In the genomic region with DNA sequence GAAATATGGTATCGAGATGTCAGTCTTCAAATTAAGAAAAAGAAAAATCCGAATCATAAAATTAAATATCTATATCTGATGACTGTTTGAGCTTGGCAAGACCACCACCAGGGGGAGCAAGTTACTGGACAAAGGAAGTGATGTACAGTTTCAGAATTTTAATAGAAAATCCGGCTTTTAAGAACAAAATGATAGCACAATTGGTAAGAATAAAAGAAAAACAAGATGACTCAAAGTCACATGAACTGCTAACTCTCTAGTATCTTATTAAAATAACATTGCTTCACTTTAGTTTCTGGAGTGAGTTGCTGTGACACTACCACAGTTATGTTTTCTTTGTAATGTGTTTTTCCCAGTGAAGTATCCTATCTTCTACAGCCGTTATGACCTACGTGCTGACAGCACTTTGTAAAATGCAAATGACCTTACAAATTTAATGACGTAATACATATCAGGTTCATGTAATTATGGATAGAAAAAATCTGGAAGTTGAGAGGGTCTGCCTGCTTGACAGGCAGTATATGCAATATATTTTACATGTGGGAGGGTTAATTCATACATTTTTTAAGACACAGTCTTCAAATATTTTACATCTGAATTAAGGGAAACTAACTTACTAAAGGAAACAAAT, we compare ENCODE assay signal across 8 cellular contexts.
DNase-seq lines count a peak whose midpoint lies in the region; ATAC-seq, FAIRE-seq and TF ChIP-seq lines count a peak whose summit lies in the region.

No MANE protein-coding gene starts in this region.

- DNase-seq in Calu3, result peak; percentile 76
- DNase-seq in GM19239 (ENCODE audit: insufficient read length, low spot score), result peak; percentile 7
- DNase-seq in NCI-H1436 treated with DMSO at 0.1 percent for 48 hours (lab: John Stamatoyannopoulos, UW), result peak; percentile 4
- peak; percentile 44 to 79 (median 60) for DNase-seq in adrenal gland
- DNase-seq in iPS-NIHi7 (ENCODE audit: extremely low spot score), result peak; percentile 14
- DNase-seq in stimulated activated CD8-positive, alpha-beta memory T cell treated with anti-CD3 and anti-CD28 coated beads, Interleukin-4, amount 100 ng/mL, for 48 hours, result peak; percentile 57
- no peak for DNase-seq in DMS79 treated with DMSO at 0.1 percent for 48 hours (lab: John Stamatoyannopoulos, UW)

- TF ChIP-seq CTCF in Calu3 (IDR thresholded peaks at IDR 0.05; ENCODE audit: unreplicated experiment) (peak; percentile 72), adrenal gland (IDR thresholded peaks at IDR 0.05) (peak; percentile 32 to 79 (median 52))

- CTCF ChIA-PET in Calu3 (lab: Charles Lee), result no interaction called here

- no peak overlapping the region for H3K27ac Mint-ChIP-seq in Calu3 (ENCODE audit: unreplicated experiment)

- WGBS in adrenal gland, 4 donors, result 17 to 19% (median 18%) methylated on average over 6 of the region's 6 CpGs

- no TSS peak for BruUV-seq in Calu3 (replicated peaks; lab: Mats Ljungman, UMichigan)

- no peaks in the 10 kb centered on the region for H3K27me3 Mint-ChIP-seq in Calu3 (ENCODE audit: unreplicated experiment)

- no peaks in the 10 kb centered on the region for H3K9me3 ChIP-seq in adrenal gland (replicated peaks in 1 of 3)

- FAIRE-seq in GM19239 (lab: Jason Lieb, UNC), result no peak

- no peaks in the 10 kb centered on the region for H3K36me3 Mint-ChIP-seq in Calu3 (ENCODE audit: insufficient read depth, unreplicated experiment)

- no peaks in the 10 kb centered on the region for H3K9me3 Mint-ChIP-seq in Calu3 (ENCODE audit: low read depth, unreplicated experiment)

- no peaks in the 10 kb centered on the region for H3K27me3 ChIP-seq in adrenal gland

- H3K27ac ChIP-seq in adrenal gland, result no peak overlapping the region

- no peak for ATAC-seq in HG02588 (IDR thresholded peaks at IDR 0.05; ENCODE audit: unreplicated experiment)

- TF ChIP-seq POLR2A in adrenal gland (IDR thresholded peaks at IDR 0.05), result no peak

- no peaks in the 10 kb centered on the region for H3K4me1 Mint-ChIP-seq in Calu3 (ENCODE audit: low read depth, unreplicated experiment)

- H3K4me1 ChIP-seq in adrenal gland (replicated peaks in 1 of 2), result no peaks in the 10 kb centered on the region

- intact Hi-C loops in Calu3 (cut with micrococcal nuclease; ENCODE audit: unreplicated experiment) (loop anchor here (2.0 to 5.0 kb wide), 2 partner anchors 406 to 1149 kb away; a partner anchor contains a TSS), adrenal gland (cut with DNase I) (loop anchor here in 1 of 2 donors (5.0 kb wide), 1 partner anchor 1149 kb away; no protein-coding TSS in a partner anchor)

- no peak overlapping the region for H3K4me3 Mint-ChIP-seq in Calu3 (ENCODE audit: low read depth, unreplicated experiment)

- no peak overlapping the region for H3K4me3 ChIP-seq in adrenal gland

- H3K36me3 ChIP-seq in adrenal gland (replicated peaks in 1 of 2), result no peaks in the 10 kb centered on the region
